21 cellular contexts compared by ENCODE assay signal in the genomic region with DNA sequence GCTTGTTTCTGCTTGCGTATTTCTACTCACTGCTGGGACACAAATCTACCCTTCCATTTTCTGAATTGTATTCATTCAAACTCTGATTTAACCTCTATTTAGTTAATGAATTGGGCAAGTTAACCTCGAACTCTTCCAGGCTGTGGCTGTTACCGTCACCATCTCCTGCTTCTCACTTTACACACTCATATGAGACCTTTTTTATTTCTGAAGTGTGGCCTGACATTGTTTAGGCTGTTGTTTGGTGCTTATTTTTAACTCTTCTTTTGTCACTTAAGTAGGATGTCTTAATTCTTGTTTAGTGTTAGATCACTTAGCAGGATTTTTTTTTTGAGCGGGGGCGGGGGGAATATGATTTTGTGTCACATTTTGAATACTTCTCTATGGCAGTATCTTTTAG.
DNase-seq lines count a peak whose midpoint lies in the region; ATAC-seq and TF ChIP-seq lines count a peak whose summit lies in the region.
"Had no signal": no experiment of that assay in that cellular context is flagged by ENCODE, and none has a peak within 500 bp of the region (broad histone marks: within the 10 kb centered on the region; RNA-seq: fewer than 3 reads in every experiment).

No MANE protein-coding gene starts in this region.

- no peaks in the 10 kb centered on the region for H3K27me3 ChIP-seq in Karpas-422 (ENCODE audit: low read length)
- no peaks in the 10 kb centered on the region for H3K27me3 ChIP-seq in endodermal cell (ENCODE audit: control insufficient read depth, insufficient read depth, low read length, poor library complexity, severe bottlenecking)
- no peaks in the 10 kb centered on the region for H3K27me3 ChIP-seq in adrenal gland
- H3K27me3 ChIP-seq: MG63 had no signal

- H3K9ac ChIP-seq in Karpas-422 (ENCODE audit: low read length): peak overlapping the region; percentile 69
- H3K9ac ChIP-seq in endodermal cell (ENCODE audit: extremely low read depth, low read length, poor library complexity, severe bottlenecking): no peak overlapping the region
- H3K9ac ChIP-seq: SK-N-SH had no signal

- no peaks in the 10 kb centered on the region for H3K27me3 Mint-ChIP-seq in endodermal cell (ENCODE audit: insufficient read depth)

- no peak overlapping the region for H2AFZ ChIP-seq in Karpas-422 (ENCODE audit: low read length)

- intact Hi-C loops in adrenal gland (cut with DNase I): no loop called here

- TF ChIP-seq POLR2A in adrenal gland (IDR thresholded peaks at IDR 0.05): no peak

- no peaks in the 10 kb centered on the region for H3K9me3 Mint-ChIP-seq in endodermal cell
- H3K9me3 Mint-ChIP-seq: CD8-positive, alpha-beta T cell had no signal

- 91 to 93% methylated on average over 2 to 5 of the region's 5 CpGs for WGBS in endodermal cell (ENCODE audit: insufficient coverage in 1 of 2, insufficient read length in 1 of 2), 2 experiments
- 94 to 95% (median 95%) methylated on average over 5 of the region's 5 CpGs for WGBS in adrenal gland, 4 donors

- H3K4me2 ChIP-seq in Karpas-422 (ENCODE audit: low read depth, low read length, poor library complexity, severe bottlenecking): peak overlapping the region; percentile 68
- H3K4me2 ChIP-seq: SK-N-SH had no signal

- DNase-seq in NCI-H2107 treated with DMSO at 0.1 percent for 48 hours (lab: John Stamatoyannopoulos, UW; ENCODE audit: unreplicated experiment) (peak; percentile 33), NCI-H2107 (lab: John Stamatoyannopoulos, UW) (no peak), Karpas-422 (peak; percentile 57), endodermal cell (no peak), adrenal gland (no peak), glomerular visceral epithelial cell (ENCODE audit: extremely low spot score) (no peak)
- DNase-seq: CD8-positive, alpha-beta T cell; DMS79 treated with DMSO at 0.1 percent for 48 hours; KBM-7; MG63; NCI-H1105 treated with DMSO at 0.1 percent for 48 hours; NCI-H146; NCI-H1930; NCI-H2171; NCI-H226; NCI-H510A; NCI-H69; SK-N-SH had no signal

- ATAC-seq in HG03460 (IDR thresholded peaks at IDR 0.05; ENCODE audit: unreplicated experiment): no peak
- ATAC-seq in GM18517 (IDR thresholded peaks at IDR 0.05; ENCODE audit: unreplicated experiment): no peak
- ATAC-seq: CD8-positive, alpha-beta T cell had no signal

- H3K27ac ChIP-seq in Karpas-422 (ENCODE audit: low read length) (peak overlapping the region; percentile 100), endodermal cell (ENCODE audit: low read depth, low read length) (no peak overlapping the region), adrenal gland (no peak overlapping the region)
- H3K27ac ChIP-seq: 22Rv1 had no signal

- no peaks in the 10 kb centered on the region for H3K9me2 ChIP-seq in Karpas-422 (replicated peaks; ENCODE audit: insufficient read depth, low read length)
- H3K9me2 ChIP-seq: SK-N-SH had no signal

- peaks cover 94% of the 10 kb centered on the region for H3K4me1 ChIP-seq in Karpas-422 (ENCODE audit: low read length)
- no peaks in the 10 kb centered on the region for H3K4me1 ChIP-seq in endodermal cell (ENCODE audit: control insufficient read depth, insufficient read depth, low read length)
- H3K4me1 ChIP-seq in adrenal gland (replicated peaks in 1 of 2): no peaks in the 10 kb centered on the region

- H3K36me3 ChIP-seq in Karpas-422 (ENCODE audit: insufficient read depth, low read length): no peaks in the 10 kb centered on the region
- H3K36me3 ChIP-seq in endodermal cell (ENCODE audit: control insufficient read depth, insufficient read depth, low read length): peaks cover 3% of the 10 kb centered on the region
- no peaks in the 10 kb centered on the region for H3K36me3 ChIP-seq in adrenal gland (replicated peaks in 1 of 2)
- H3K36me3 ChIP-seq: MG63 had no signal

- peaks cover 14% of the 10 kb centered on the region for H3K36me3 Mint-ChIP-seq in endodermal cell (ENCODE audit: low read depth)

- H3K9me3 ChIP-seq in Karpas-422 (ENCODE audit: low read length) (no peaks in the 10 kb centered on the region), endodermal cell (ENCODE audit: control insufficient read depth, low read length) (no peaks in the 10 kb centered on the region), adrenal gland (replicated peaks in 1 of 3) (no peaks in the 10 kb centered on the region)
- H3K9me3 ChIP-seq: MG63, SK-N-SH had no signal

- peaks cover 19% of the 10 kb centered on the region for H3K4me1 Mint-ChIP-seq in endodermal cell

- H3K4me3 ChIP-seq in Karpas-422 (ENCODE audit: low read length): no peak overlapping the region
- no peak overlapping the region for H3K4me3 ChIP-seq in endodermal cell (ENCODE audit: low read length)
- no peak overlapping the region for H3K4me3 ChIP-seq in adrenal gland
- H3K4me3 ChIP-seq: MG63 had no signal

- no peak overlapping the region for H3K4me3 Mint-ChIP-seq in endodermal cell
- H3K4me3 Mint-ChIP-seq: CD8-positive, alpha-beta T cell had no signal

- H4K20me1 ChIP-seq in Karpas-422 (ENCODE audit: insufficient read depth, low read depth, low read length): no peaks in the 10 kb centered on the region

- H3K27ac Mint-ChIP-seq in endodermal cell: peak overlapping the region; percentile 31
- H3K27ac Mint-ChIP-seq: CD8-positive, alpha-beta T cell had no signal

- no peak for TF ChIP-seq CTCF in endodermal cell (conservative IDR thresholded peaks at IDR 0.05)
- no peak for TF ChIP-seq CTCF in adrenal gland (IDR thresholded peaks at IDR 0.05)

- peaks cover 99% of the 10 kb centered on the region for H3K79me2 ChIP-seq in Karpas-422 (ENCODE audit: low read length)

Comparison
In these comparisons a context has a peak if more than half of its experiments do, and no peak if none do; other contexts are left out.
1. DNase-seq: peak in NCI-H2107 treated with DMSO at 0.1 percent for 48 hours (single experiment) and Karpas-422 (single experiment); none in NCI-H2107 (single experiment), endodermal cell (single experiment), adrenal gland (0 of 7) and glomerular visceral epithelial cell (single experiment).